In the genomic region with DNA sequence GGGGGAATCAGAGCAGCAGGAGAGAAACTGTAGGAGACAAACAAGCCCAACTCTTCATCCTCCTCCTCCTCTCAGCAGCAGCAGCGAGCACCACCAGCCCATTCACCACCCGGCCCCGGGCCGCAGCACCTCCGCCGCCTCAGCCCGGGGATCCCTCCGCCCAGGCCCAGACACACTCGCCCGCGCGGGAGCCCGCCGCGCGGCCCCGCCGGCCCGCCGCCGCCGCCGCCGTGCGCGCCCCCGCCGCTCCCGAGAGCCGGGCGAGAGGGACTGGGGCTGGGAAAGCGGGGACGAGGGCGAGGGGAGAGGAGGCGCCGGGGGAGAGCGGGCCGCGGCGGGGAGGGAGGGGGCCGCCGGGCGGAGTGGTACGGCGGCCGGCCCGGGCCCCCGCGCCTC, we compare ENCODE assay signal across 8 cellular contexts. TPM values are rescaled to one million over a fixed set of nuclear protein-coding genes. Genes with fewer than 3 reads are reported as not detected.
DNase-seq lines count a peak whose midpoint lies in the region; ATAC-seq, FAIRE-seq and TF ChIP-seq lines count a peak whose summit lies in the region.

Gene PHF21A (minus strand): TSS at position 127 of the 396 bp plus-strand sequence. CDS start 37,235 bp downstream, outside the sequence.

- POLR2A ChIA-PET in WTC11 (lab: Charles Lee), result interaction anchor here (0.7 to 1.2 kb wide), 10 partner anchors 14 to 224 kb away, joined by 3 to 12 read pairs (median 3); partner anchors contain the start of gene LARGE2

- DNase-seq in A172 (ENCODE audit: low spot score), result no peak
- DNase-seq in NCI-H2227 (lab: John Stamatoyannopoulos, UW; ENCODE audit: unreplicated experiment), result peak; percentile 94
- peak; percentile 88 for DNase-seq in WTC11 (ENCODE audit: low spot score)
- peak; percentile 63 for DNase-seq in bronchial epithelial cell (ENCODE audit: low read depth)
- peak; percentile 96 for DNase-seq in islet precursor cell
- peak; percentile 93 for DNase-seq in stimulated activated CD4-positive, alpha-beta T cell treated with anti-CD3 and anti-CD28 coated beads, Interleukin-15, amount 100 ng/mL, for 24 hours

- ATAC-seq in GM18858 (IDR thresholded peaks at IDR 0.05; ENCODE audit: unreplicated experiment) (peak; percentile 33), HG03066 (IDR thresholded peaks at IDR 0.05; ENCODE audit: low read depth, unreplicated experiment) (peak; percentile 40), WTC11 (peak; percentile 60)

- FAIRE-seq in bronchial epithelial cell (lab: Jason Lieb, UNC), result no peak

- H3K36me3 ChIP-seq in bronchial epithelial cell (ENCODE audit: control insufficient read depth, insufficient read depth, low read length), result no peaks in the 10 kb centered on the region

- H3K36me3 Mint-ChIP-seq in WTC11, result no peaks in the 10 kb centered on the region

- TF ChIP-seq CTCF in WTC11 (IDR thresholded peaks at IDR 0.05), result no peak
- no peak for TF ChIP-seq CTCF in bronchial epithelial cell (IDR thresholded peaks at IDR 0.05; ENCODE audit: insufficient read depth, low read length, severe bottlenecking)

- CTCF ChIA-PET in WTC11 (lab: Charles Lee), result interaction anchor here (0.8 to 1.5 kb wide), 7 partner anchors 14 to 156 kb away, joined by 3 to 11 read pairs (median 3); no protein-coding TSS in a partner anchor

- peaks cover 29% of the 10 kb centered on the region for H3K4me1 Mint-ChIP-seq in WTC11

- peak within 1 kb of the TSS; percentile 70 for H3K4me3 ChIP-seq in bronchial epithelial cell (ENCODE audit: low read depth, low read length)

- no peaks in the 10 kb centered on the region for H3K27me3 ChIP-seq in bronchial epithelial cell (ENCODE audit: control insufficient read depth, insufficient read depth, low read length)

- no peaks in the 10 kb centered on the region for H3K27me3 Mint-ChIP-seq in WTC11 (ENCODE audit: low read depth)

- no peaks in the 10 kb centered on the region for H3K9me3 Mint-ChIP-seq in WTC11

- H3K27ac Mint-ChIP-seq in WTC11, result peak within 1 kb of the TSS; percentile 93

- peak within 1 kb of the TSS; percentile 88 for H3K4me3 Mint-ChIP-seq in WTC11

TF ChIP-seq in WTC11, 78 proteins besides CTCF, POLR2A, EP300 and RAD21:
- TF ChIP-seq PRRX2 (CRISPR knock-in tag; IDR thresholded peaks at IDR 0.05) (0 out of 2 replicates have a peak, but pooled peaks have one; percentile 17), TCF7 (CRISPR knock-in tag; IDR thresholded peaks at IDR 0.05; ENCODE audit: low read depth) (no peak)
TF ChIP-seq in WTC11: peak in this region for 1.

RNA-seq across cellular contexts. Expression of gene PHF21A, which starts in this region (rescaled TPM):
- total RNA-seq in A172 (2014; rRNA removed; shearing (Covaris generic)), result 17.4 and 24.6 TPM in 2 replicates
- total RNA-seq in WTC11 (2021) (29.4 to 36.6 TPM (median 33.1 TPM) in 3 replicates), bronchial epithelial cell (3.4 and 6.1 TPM in 2 replicates)
